Comparison of ENCODE assay signal across 8 cellular contexts in the genomic region with DNA sequence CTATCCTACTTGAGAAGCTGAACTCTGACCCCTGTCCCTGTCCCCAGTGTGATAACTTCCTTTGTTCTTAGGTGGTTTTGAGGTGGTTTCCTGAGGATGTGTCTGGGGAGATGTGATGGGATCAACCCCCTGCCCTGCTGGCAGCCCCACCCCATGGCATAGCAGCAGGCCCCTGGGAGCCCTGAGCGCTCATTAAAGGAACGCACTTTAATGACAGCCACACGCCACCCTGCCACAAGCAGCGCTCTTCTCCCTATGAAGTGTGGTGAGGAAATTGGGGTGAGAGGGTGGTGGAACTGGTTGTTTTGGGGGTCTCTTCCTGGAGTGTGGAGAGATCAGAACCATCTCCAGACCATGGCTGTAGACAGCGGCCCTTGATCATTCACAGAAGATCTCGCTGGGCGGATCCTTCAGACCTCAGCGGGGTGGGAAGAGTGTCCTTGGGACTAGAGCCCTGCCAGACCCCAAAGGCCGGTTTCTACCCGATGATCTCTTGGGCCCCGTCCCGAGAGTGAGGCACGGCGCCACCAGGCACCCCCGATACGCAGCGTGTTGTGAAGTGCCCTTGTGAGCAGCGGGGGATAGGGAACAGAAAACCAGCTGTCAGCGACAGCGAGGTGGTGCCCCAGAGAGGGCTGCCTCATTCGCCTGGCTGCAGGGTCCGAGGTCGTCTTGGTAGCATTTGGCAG. TPM values are rescaled to one million over a fixed set of nuclear protein-coding genes. Genes with fewer than 3 reads are reported as not detected.
A peak's percentile ranks its signal among the peaks of the same experiment; 100 is the strongest.
DNase-seq lines count a peak whose midpoint lies in the region; ATAC-seq and TF ChIP-seq lines count a peak whose summit lies in the region.

No MANE protein-coding gene starts in this region.

- H3K36me3 ChIP-seq in breast epithelium, result no peaks in the 10 kb centered on the region
- no peaks in the 10 kb centered on the region for H3K36me3 ChIP-seq in adrenal gland (replicated peaks in 1 of 2)
- peaks cover 32 to 34% of the 10 kb centered on the region in 2 experiments for H3K36me3 ChIP-seq in mesenchymal stem cell (ENCODE audit: control insufficient read depth in 1 of 2, insufficient read depth in 2 of 2, low read depth in 1 of 2, low read length in 2 of 2)

- POLR2A ChIA-PET in MCF 10A (lab: Yijun Ruan, JAX), result interaction anchor here (1.8 kb wide), 1 partner anchor 15 kb away, joined by 8 read pairs; no protein-coding TSS in a partner anchor

- no peak overlapping the region for H3K23ac ChIP-seq in mesenchymal stem cell (ENCODE audit: low read length in 2 of 2)

- peak overlapping the region; percentile 89 for H3K9ac ChIP-seq in mesenchymal stem cell (ENCODE audit: low read length)

- H2BK12ac ChIP-seq in mesenchymal stem cell (ENCODE audit: low read length in 2 of 2), result peak overlapping the region; percentile 83 to 98

- 86 to 95% (median 90%) methylated on average over 20 to 23 of the region's 23 CpGs for WGBS in adrenal gland, 4 donors
- WGBS in mesenchymal stem cell, result 90% methylated on average over 23 of the region's 23 CpGs

- H3K18ac ChIP-seq in mesenchymal stem cell (ENCODE audit: low read depth in 1 of 2, low read length in 2 of 2), result peak overlapping the region; percentile 72 to 99

- no peak for TF ChIP-seq CTCF in breast epithelium (IDR thresholded peaks at IDR 0.05)
- no peak for TF ChIP-seq CTCF in MCF 10A (IDR thresholded peaks at IDR 0.05; ENCODE audit: unreplicated experiment)
- no peak for TF ChIP-seq CTCF in adrenal gland (IDR thresholded peaks at IDR 0.05)

- TF ChIP-seq POLR2A in breast epithelium (IDR thresholded peaks at IDR 0.05) (no peak), adrenal gland (IDR thresholded peaks at IDR 0.05) (peak in 1 of 2 donors; percentile 6)

- ATAC-seq in HG02763 (IDR thresholded peaks at IDR 0.05; ENCODE audit: unreplicated experiment), result no peak

- peak overlapping the region; percentile 84 for H2BK15ac ChIP-seq in mesenchymal stem cell (ENCODE audit: low read depth, poor library complexity, severe bottlenecking)

- peak overlapping the region; percentile 42 to 75 for H3K4ac ChIP-seq in mesenchymal stem cell (ENCODE audit: low read depth in 1 of 2, low read length in 2 of 2)

- H3K27me3 Mint-ChIP-seq in MCF 10A (ENCODE audit: insufficient read depth, unreplicated experiment), result no peaks in the 10 kb centered on the region

- H3K27ac ChIP-seq in breast epithelium (peak overlapping the region; percentile 75 to 91), adrenal gland (peak overlapping the region in 3 of 5 donors; percentile 64 to 82 (median 79)), mesenchymal stem cell (ENCODE audit: low read length, poor library complexity, severe bottlenecking) (peak overlapping the region; percentile 93)

- no peak for DNase-seq in breast epithelium (ENCODE audit: low spot score in 2 of 2)
- no peak for DNase-seq in MCF 10A (ENCODE audit: unreplicated experiment)
- no peak for DNase-seq in adrenal gland
- no peak for DNase-seq in mesenchymal stem cell
- DNase-seq in NCI-H1092 (lab: John Stamatoyannopoulos, UW), result no peak
- no peak for DNase-seq in NCI-H2107 (lab: John Stamatoyannopoulos, UW)
- DNase-seq in NCI-H2081 treated with DMSO at 0.1 percent for 48 hours (lab: John Stamatoyannopoulos, UW), result no peak

- no TSS peak for BruUV-seq in MCF 10A (replicated peaks; lab: Mats Ljungman, UMichigan)

- peaks cover 10 to 12% of the 10 kb centered on the region in 2 donors for H3K4me1 ChIP-seq in breast epithelium
- H3K4me1 ChIP-seq in adrenal gland (replicated peaks in 1 of 2), result peaks cover 16 to 18% of the 10 kb centered on the region in 2 donors
- H3K4me1 ChIP-seq in mesenchymal stem cell (ENCODE audit: control insufficient read depth, insufficient read depth, low read depth, low read length), result peaks cover 51% of the 10 kb centered on the region

- H3K27me3 ChIP-seq in breast epithelium (no peaks in the 10 kb centered on the region), adrenal gland (no peaks in the 10 kb centered on the region), mesenchymal stem cell (ENCODE audit: control insufficient read depth in 1 of 2, insufficient read depth in 1 of 2, low read length in 2 of 2) (no peaks in the 10 kb centered on the region)

- H3K36me3 Mint-ChIP-seq in MCF 10A (ENCODE audit: insufficient read depth, unreplicated experiment), result no peaks in the 10 kb centered on the region

- no peak overlapping the region for H3K27ac Mint-ChIP-seq in MCF 10A (ENCODE audit: low read depth, unreplicated experiment)

- peak overlapping the region; percentile 11 for H2BK5ac ChIP-seq in mesenchymal stem cell (ENCODE audit: low read depth, low read length, poor library complexity, severe bottlenecking)

- peak overlapping the region; percentile 85 for H2BK120ac ChIP-seq in mesenchymal stem cell (ENCODE audit: low read depth, low read length)

- H4K91ac ChIP-seq in mesenchymal stem cell (ENCODE audit: low read length), result peak overlapping the region; percentile 91

- peaks cover 12% of the 10 kb centered on the region for H3K79me1 ChIP-seq in mesenchymal stem cell (replicated peaks; ENCODE audit: low read length, poor library complexity, severe bottlenecking)

- peaks cover 26% of the 10 kb centered on the region for H3K4me1 Mint-ChIP-seq in MCF 10A (ENCODE audit: insufficient read depth, unreplicated experiment)

- H2AK5ac ChIP-seq in mesenchymal stem cell (ENCODE audit: low read length, severe bottlenecking), result peak overlapping the region; percentile 29

- H3K9me3 ChIP-seq in breast epithelium, result no peaks in the 10 kb centered on the region
- no peaks in the 10 kb centered on the region for H3K9me3 ChIP-seq in adrenal gland (replicated peaks in 1 of 3)
- H3K9me3 ChIP-seq in mesenchymal stem cell (ENCODE audit: control insufficient read depth, low read length), result no peaks in the 10 kb centered on the region

- no peak overlapping the region for H2AFZ ChIP-seq in mesenchymal stem cell (ENCODE audit: low read depth, low read length)

- CTCF ChIA-PET in MCF 10A (lab: Yijun Ruan, JAX), result interaction anchor here (1.2 to 1.5 kb wide), 4 partner anchors 12 to 44 kb away, joined by 3 to 7 read pairs (median 5); no protein-coding TSS in a partner anchor

- H3K14ac ChIP-seq in mesenchymal stem cell (ENCODE audit: low read length in 2 of 2), result peak overlapping the region in 1 of 2 experiments; percentile 3

- H3K9me3 Mint-ChIP-seq in MCF 10A (ENCODE audit: unreplicated experiment), result no peaks in the 10 kb centered on the region

- intact Hi-C loops in breast epithelium (cut with DNase I; ENCODE audit: low total_unique reads) (no loop called here), MCF 10A (cut with micrococcal nuclease) (no loop called here), adrenal gland (cut with DNase I) (loop anchor here in 1 of 2 donors (10.0 kb wide), 1 partner anchor 48 kb away; no protein-coding TSS in a partner anchor)

- no peak overlapping the region for H3K4me2 ChIP-seq in mesenchymal stem cell (ENCODE audit: low read length, poor library complexity, severe bottlenecking)

- H3K4me3 ChIP-seq in breast epithelium (peak overlapping the region in 1 of 3 donors; percentile 55), adrenal gland (no peak overlapping the region), mesenchymal stem cell (ENCODE audit: insufficient read depth in 1 of 2, low read depth in 1 of 2, low read length in 2 of 2) (peak overlapping the region in 1 of 2 experiments; percentile 38)

- no peak overlapping the region for H3K4me3 Mint-ChIP-seq in MCF 10A (ENCODE audit: unreplicated experiment)

- H4K8ac ChIP-seq in mesenchymal stem cell (ENCODE audit: low read length), result peak overlapping the region; percentile 92

RNA-seq across cellular contexts. Expression of a gene that starts 45.4 kb away (rescaled TPM):
- total RNA-seq in breast epithelium, result 10 to 100 TPM in 2 of 3 donors, 1 to 10 TPM in 1; 3.0 to 20.2 (median 15.7) TPM
- 8.9 and 10.3 TPM in 2 replicates for total RNA-seq in MCF 10A (2022)
- 10 to 100 TPM; 10.1 to 20.5 (median 16.1) TPM for total RNA-seq in adrenal gland
- polyA plus RNA-seq in adrenal gland, result 1 to 10 TPM; 5.9 to 6.8 (median 6.6) TPM
- 14.0 TPM for polyA plus RNA-seq in mesenchymal stem cell (2013, experiment 1 of 2)
- polyA plus RNA-seq in mesenchymal stem cell (2013, experiment 2 of 2), result 12.9 TPM
